1 cellular context compared by ENCODE assay signal in genomic region chr17:77476498-77476897, GRCh38.
TF ChIP-seq lines count a peak whose summit lies in the region.

No MANE protein-coding gene starts in this region.

TF ChIP-seq in neural cell, 6 proteins besides CTCF, POLR2A, EP300 and RAD21 (continued from another document):
- no peak for TF ChIP-seq MXI1 (conservative IDR thresholded peaks at IDR 0.05; ENCODE audit: poor library complexity, severe bottlenecking)
